In the genomic region with DNA sequence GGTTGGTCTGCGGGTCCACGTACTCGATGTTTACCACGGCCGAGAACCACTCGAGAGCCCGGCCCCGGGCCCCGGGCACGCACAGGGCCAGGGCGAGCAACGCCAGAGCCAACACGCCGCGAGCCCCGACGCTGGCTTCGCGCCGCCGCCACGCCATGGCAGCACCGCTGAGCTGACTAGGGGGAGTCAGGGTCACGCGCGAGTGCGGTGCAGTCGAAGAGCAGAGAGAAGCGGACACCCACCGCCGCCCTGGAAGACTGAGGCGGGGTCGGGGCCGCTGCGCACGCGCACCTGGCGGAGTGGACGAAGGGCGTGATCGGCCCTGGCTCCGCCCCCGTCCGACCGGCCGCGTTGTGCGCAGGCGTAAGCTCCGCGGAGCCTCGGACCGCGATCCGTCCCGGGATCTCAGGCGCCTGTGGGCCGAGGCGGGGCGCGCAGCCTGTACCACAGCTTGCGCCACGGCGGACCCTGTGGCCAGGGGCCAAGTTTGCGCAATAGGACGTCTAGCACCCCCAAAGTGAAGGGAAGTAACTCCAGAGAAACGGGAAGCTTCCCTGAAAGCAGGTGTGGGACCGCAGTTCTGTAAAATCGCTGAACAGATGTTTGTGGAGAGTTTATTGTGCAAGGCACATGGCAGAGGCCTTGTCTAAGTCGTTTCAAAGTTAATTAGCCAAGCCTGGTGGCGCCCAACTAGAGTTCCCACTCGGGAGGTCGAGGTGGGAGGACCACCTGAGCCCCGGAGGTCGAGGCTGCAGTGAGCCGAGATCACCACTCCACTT, we compare ENCODE assay signal across 8 cellular contexts. TPM values are rescaled to one million over a fixed set of nuclear protein-coding genes. Genes with fewer than 3 reads are reported as not detected.
A peak's percentile ranks its signal among the peaks of the same experiment; 100 is the strongest.
DNase-seq lines count a peak whose midpoint lies in the region; ATAC-seq, FAIRE-seq and TF ChIP-seq lines count a peak whose summit lies in the region.

A gene with protein sequence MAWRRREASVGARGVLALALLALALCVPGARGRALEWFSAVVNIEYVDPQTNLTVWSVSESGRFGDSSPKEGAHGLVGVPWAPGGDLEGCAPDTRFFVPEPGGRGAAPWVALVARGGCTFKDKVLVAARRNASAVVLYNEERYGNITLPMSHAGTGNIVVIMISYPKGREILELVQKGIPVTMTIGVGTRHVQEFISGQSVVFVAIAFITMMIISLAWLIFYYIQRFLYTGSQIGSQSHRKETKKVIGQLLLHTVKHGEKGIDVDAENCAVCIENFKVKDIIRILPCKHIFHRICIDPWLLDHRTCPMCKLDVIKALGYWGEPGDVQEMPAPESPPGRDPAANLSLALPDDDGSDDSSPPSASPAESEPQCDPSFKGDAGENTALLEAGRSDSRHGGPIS (minus strand): TSS at position 270 of the 779 bp plus-strand sequence. CDS start 113 bp downstream, at position 157.

- H3K27ac ChIP-seq in caudate nucleus (ENCODE audit: low read depth, low read length) (peak within 1 kb of the TSS; percentile 86), keratinocyte (ENCODE audit: control insufficient read depth, insufficient read depth, low read length) (peak within 1 kb of the TSS; percentile 93)

- H4K20me1 ChIP-seq in keratinocyte (ENCODE audit: control insufficient read depth, extremely low read depth, insufficient read depth, low read length), result peaks cover 28% of the 10 kb centered on the region

- peaks cover 3% of the 10 kb centered on the region for H3K9me1 ChIP-seq in keratinocyte (ENCODE audit: control insufficient read depth, extremely low read depth, insufficient read depth, low read length)

- no peaks in the 10 kb centered on the region for H3K27me3 ChIP-seq in keratinocyte (ENCODE audit: control insufficient read depth, extremely low read depth, insufficient read depth, low read length)

- ATAC-seq in GM19025 (IDR thresholded peaks at IDR 0.05; ENCODE audit: low read depth, unreplicated experiment) (peak; percentile 63), HG03280 (IDR thresholded peaks at IDR 0.05; ENCODE audit: unreplicated experiment) (peak; percentile 61)

- H3K4me2 ChIP-seq in keratinocyte (ENCODE audit: control insufficient read depth, extremely low read depth, insufficient read depth, low read depth, low read length), result peak within 1 kb of the TSS; percentile 98

- peak within 1 kb of the TSS; percentile 71 for H2AFZ ChIP-seq in keratinocyte (ENCODE audit: control insufficient read depth, low read length)

- H3K36me3 ChIP-seq in keratinocyte (ENCODE audit: control insufficient read depth in 2 of 2, extremely low read depth in 1 of 2, insufficient read depth in 2 of 2, low read length in 2 of 2), result peaks cover 4 to 12% of the 10 kb centered on the region in 2 experiments

- peaks cover 49% of the 10 kb centered on the region for H3K79me2 ChIP-seq in keratinocyte (ENCODE audit: control insufficient read depth, insufficient read depth, low read length)

- TF ChIP-seq CTCF in AG09319 (IDR thresholded peaks at IDR 0.05; ENCODE audit: low read depth, low read length) (no peak), keratinocyte (optimal IDR thresholded peaks at IDR 0.05 in 1 of 3, IDR thresholded peaks at IDR 0.05 in 1 of 3, conservative IDR thresholded peaks at IDR 0.05 in 1 of 3; ENCODE audit: extremely low read depth in 1 of 3, insufficient read depth in 2 of 3, low read length in 3 of 3) (no peak)

- H3K4me1 ChIP-seq in keratinocyte (ENCODE audit: control insufficient read depth, extremely low read depth, insufficient read depth, low read length), result peaks cover 38% of the 10 kb centered on the region

- H3K9ac ChIP-seq in keratinocyte (ENCODE audit: control insufficient read depth, extremely low read depth, insufficient read depth, low read length), result peak within 1 kb of the TSS; percentile 89

- dilution Hi-C loops in keratinocyte (cut with MboI; ENCODE audit: extremely low pct_ligation_motif_present, low sequenced_read_pairs), result no loop called here

- FAIRE-seq in keratinocyte (lab: Jason Lieb, UNC), result peak; percentile 13

- DNase-seq in AG09319 (ENCODE audit: extremely low read depth, low read depth), result peak; percentile 78
- peak; percentile 44 for DNase-seq in NCI-H345 treated with DMSO at 0.1 percent for 48 hours (lab: John Stamatoyannopoulos, UW; ENCODE audit: unreplicated experiment)
- DNase-seq in activated CD4-positive, CD25-positive, alpha-beta regulatory T cell (lab: John Stamatoyannopoulos, UW), result peak; percentile 85 to 89 (median 87)
- peak in 60 of 61 donors; percentile 15 to 92 (median 80) for DNase-seq in caudate nucleus (lab: John Stamatoyannopoulos, UW)
- peak; percentile 69 for DNase-seq in keratinocyte (ENCODE audit: low read depth, low spot score)
- DNase-seq in stimulated activated CD4-positive, alpha-beta T cell treated with anti-CD3 and anti-CD28 coated beads, Interleukin-15, amount 100 ng/mL, for 1 hour (ENCODE audit: low read depth in 1 of 2, low spot score in 1 of 2), result peak; percentile 86 to 88

- no peaks in the 10 kb centered on the region for H3K9me3 ChIP-seq in keratinocyte (ENCODE audit: control insufficient read depth, low read depth, low read length)

- H3K4me3 ChIP-seq in keratinocyte (ENCODE audit: control insufficient read depth in 2 of 3, extremely low read depth in 1 of 3, insufficient read depth in 2 of 3, low read depth in 1 of 3, low read length in 3 of 3), result peak within 1 kb of the TSS; percentile 83 to 89 (median 84)

RNA-seq across cellular contexts. Expression of the gene that starts here (rescaled TPM):
- 40.5 to 68.0 TPM (median 47.1 TPM) in 3 replicates for polyA plus RNA-seq in keratinocyte
- polyA plus RNA-seq in keratinocyte (2011; ENCODE audit: low read depth), result 33.8 TPM
- polyA plus RNA-seq in keratinocyte (2011; cell fraction: cytosol; rRNA removed), result 14.7 and 27.4 TPM in 2 replicates
- polyA plus RNA-seq in keratinocyte (2011; cell fraction: nucleus; rRNA removed), result 87.2 and 116 TPM in 2 replicates
- polyA plus RNA-seq in keratinocyte (2012; ENCODE audit: low replicate concordance), result 44.1 and 71.2 TPM in 2 replicates
- 14.3 to 51.5 TPM (median 30.2 TPM) in 3 replicates for polyA minus RNA-seq in keratinocyte
- 34.9 TPM for polyA minus RNA-seq in keratinocyte (2011; cell fraction: cytosol; rRNA and poly(A)+ RNA removed)
- polyA minus RNA-seq in keratinocyte (2011; cell fraction: nucleus; rRNA and poly(A)+ RNA removed), result 64.6 and 83.7 TPM in 2 replicates

Comparison
In these comparisons a context has a peak if more than half of its experiments do, and no peak if none do; other contexts are left out.
1. Peak in every context shown above with its lines: DNase-seq, ATAC-seq, H3K4me3 ChIP-seq and H3K27ac ChIP-seq.